23 cellular contexts compared by ENCODE assay signal in the genomic region with DNA sequence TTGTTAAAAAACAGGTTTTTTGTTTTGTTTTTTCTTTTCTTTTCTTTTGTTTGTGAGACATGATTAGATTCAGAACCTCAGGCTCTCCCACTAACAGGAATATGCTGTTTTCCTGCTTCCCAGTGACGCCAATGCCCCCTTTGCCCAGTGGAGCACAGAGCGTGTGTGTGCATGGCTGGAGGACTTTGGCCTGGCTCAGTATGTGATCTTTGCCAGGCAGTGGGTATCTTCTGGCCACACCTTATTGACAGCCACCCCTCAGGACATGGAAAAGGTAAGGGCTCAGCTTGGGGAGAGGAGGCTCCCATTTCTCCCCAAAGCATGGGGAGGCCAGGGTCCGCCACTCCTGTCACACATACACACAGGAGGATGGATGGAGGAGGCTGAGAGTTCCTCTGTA. TPM values are rescaled to one million over a fixed set of nuclear protein-coding genes. Genes with fewer than 3 reads are reported as not detected.
DNase-seq lines count a peak whose midpoint lies in the region; ATAC-seq and TF ChIP-seq lines count a peak whose summit lies in the region.
"Had no signal": no experiment of that assay in that cellular context is flagged by ENCODE, and none has a peak within 500 bp of the region (broad histone marks: within the 10 kb centered on the region; RNA-seq: fewer than 3 reads in every experiment).

No MANE protein-coding gene starts in this region.

- H3K27me3 ChIP-seq in H9 (ENCODE audit: insufficient read depth, low read length) (no peaks in the 10 kb centered on the region), trophoblast cell (ENCODE audit: insufficient read depth, low read length) (no peaks in the 10 kb centered on the region)

- H3K36me3 ChIP-seq in trophoblast cell (ENCODE audit: control insufficient read depth in 1 of 2, insufficient read depth in 2 of 2, low read length in 2 of 2) = peaks cover 24 to 39% of the 10 kb centered on the region in 2 experiments

- H2BK20ac ChIP-seq in H9 (ENCODE audit: low read depth, low read length, poor library complexity, severe bottlenecking) = no peak overlapping the region

- H3K4me1 Mint-ChIP-seq in H9 (0 out of 4 replicates have a peak, but pooled peaks cover 0 to 8% of the 10 kb centered on the region in 2 experiments), mesothelial cell of epicardium (peaks cover 30% of the 10 kb centered on the region)
- H3K4me1 Mint-ChIP-seq: CD4-positive, alpha-beta memory T cell had no signal

- H3K14ac ChIP-seq in H9 (ENCODE audit: insufficient read depth, low read length) = no peak overlapping the region
- no peak overlapping the region for H3K14ac ChIP-seq in trophoblast cell (ENCODE audit: low read length)

- H3K23ac ChIP-seq in H9 (ENCODE audit: insufficient read length, low read depth, low read length) = no peak overlapping the region
- no peak overlapping the region for H3K23ac ChIP-seq in trophoblast cell (ENCODE audit: low read length)

- H4K8ac ChIP-seq in H9 (replicated peaks; ENCODE audit: insufficient read length, low read depth, low read length) (no peak overlapping the region), trophoblast cell (ENCODE audit: low read depth, low read length) (no peak overlapping the region)

- H3K4me3 ChIP-seq in trophoblast cell (ENCODE audit: low read depth, low read length) = no peak overlapping the region
- H3K4me3 ChIP-seq: A549 had no signal

- DNase-seq in H9 (no peak), mesothelial cell of epicardium (ENCODE audit: low spot score in 2 of 2, unreplicated experiment in 2 of 2) (no peak), trophoblast cell (no peak), NCI-H187 (lab: John Stamatoyannopoulos, UW) (no peak)
- DNase-seq in stimulated activated CD4-positive, alpha-beta T cell treated with anti-CD3 and anti-CD28 coated beads, Interleukin-2, amount 100 ng/mL, for 24 hours = no peak
- DNase-seq: C1 segment of cervical spinal cord; Caco-2; CD4-positive, alpha-beta memory T cell; DMS79 treated with DMSO at 0.1 percent for 48 hours; GF-D8; Kasumi-1; NCI-H1092 treated with DMSO at 0.1 percent for 48 hours; NCI-H1436 treated with DMSO at 0.1 percent for 48 hours; NCI-H1930; NCI-H2107; NCI-H524; NCI-H748 treated with DMSO at 0.1 percent for 48 hours; SK-N-SH had no signal

- H3K4me2 ChIP-seq in H9 (ENCODE audit: insufficient read depth, insufficient read length, low read length) (no peak overlapping the region), trophoblast cell (ENCODE audit: low read length) (no peak overlapping the region)
- H3K4me2 ChIP-seq: A549, SK-N-SH had no signal

- no peaks in the 10 kb centered on the region for H3K27me3 Mint-ChIP-seq in H9 (ENCODE audit: low read depth)
- H3K27me3 Mint-ChIP-seq in mesothelial cell of epicardium (ENCODE audit: low read depth) = no peaks in the 10 kb centered on the region
- H3K27me3 Mint-ChIP-seq: CD4-positive, alpha-beta memory T cell had no signal

- no peak overlapping the region for H3K9ac ChIP-seq in H9 (ENCODE audit: extremely low read depth, insufficient read length, low read length)
- no peak overlapping the region for H3K9ac ChIP-seq in trophoblast cell (ENCODE audit: low read length)
- H3K9ac ChIP-seq: SK-N-SH had no signal

- H4K20me1 ChIP-seq in H9 (ENCODE audit: control insufficient read depth, insufficient read depth, insufficient read length) = no peaks in the 10 kb centered on the region

- no peak overlapping the region for H3T11ph ChIP-seq in H9 (ENCODE audit: low read length)

- H2BK12ac ChIP-seq in H9 (ENCODE audit: insufficient read length, low read depth, low read length) = no peak overlapping the region
- peak overlapping the region; percentile 47 for H2BK12ac ChIP-seq in trophoblast cell (ENCODE audit: low read length)

- H2BK15ac ChIP-seq in H9 (ENCODE audit: low read depth, low read length) = no peak overlapping the region

- H3K27ac Mint-ChIP-seq in H9 (peak overlapping the region in 2 of 3 experiments; percentile 38 to 41; a peak in 2 of 7 replicates), mesothelial cell of epicardium (peak overlapping the region; percentile 58)
- H3K27ac Mint-ChIP-seq: CD4-positive, alpha-beta memory T cell had no signal

- H3K4ac ChIP-seq in H9 (ENCODE audit: low read depth, low read length) = no peak overlapping the region
- H3K4ac ChIP-seq in trophoblast cell (ENCODE audit: low read depth, low read length) = no peak overlapping the region

- H4K5ac ChIP-seq in H9 (ENCODE audit: insufficient read length, low read depth, low read length) = no peak overlapping the region

- H3K36me3 Mint-ChIP-seq in H9 (ENCODE audit: insufficient read depth in 1 of 3, low read depth in 3 of 3) = peaks cover 5 to 58% (median 20%) of the 10 kb centered on the region in 3 experiments
- H3K36me3 Mint-ChIP-seq in mesothelial cell of epicardium = peaks cover 49% of the 10 kb centered on the region

- H2AK5ac ChIP-seq in H9 (ENCODE audit: insufficient read length, low read length) (no peak overlapping the region), trophoblast cell (ENCODE audit: low read length) (no peak overlapping the region)

- no peak overlapping the region for H2BK5ac ChIP-seq in H9 (ENCODE audit: insufficient read length, low read length)
- H2BK5ac ChIP-seq in trophoblast cell (ENCODE audit: low read depth, low read length, poor library complexity) = no peak overlapping the region

- H2AFZ ChIP-seq in H9 (ENCODE audit: low read length) (no peak overlapping the region), trophoblast cell (ENCODE audit: insufficient read depth, low read length, poor library complexity) (no peak overlapping the region)

- H3K4me1 ChIP-seq in H9 (ENCODE audit: insufficient read depth, low read length) (no peaks in the 10 kb centered on the region), trophoblast cell (ENCODE audit: control insufficient read depth in 1 of 2, insufficient read depth in 2 of 2, low read length in 2 of 2) (peaks cover 1 to 3% of the 10 kb centered on the region in 2 experiments)

- ATAC-seq in HG03108 (IDR thresholded peaks at IDR 0.05; ENCODE audit: unreplicated experiment) = no peak
- ATAC-seq: A549, HCT116 had no signal

- H3K4me3 Mint-ChIP-seq in H9 (no peak overlapping the region; a peak in 1 of 5 replicates), mesothelial cell of epicardium (no peak overlapping the region)
- H3K4me3 Mint-ChIP-seq: CD4-positive, alpha-beta memory T cell had no signal

- H3K79me1 ChIP-seq in H9 (ENCODE audit: insufficient read depth, low read depth, low read length, poor library complexity, severe bottlenecking) (no peaks in the 10 kb centered on the region), trophoblast cell (ENCODE audit: low read length) (peaks cover 3% of the 10 kb centered on the region)

- no peak overlapping the region for H3K56ac ChIP-seq in H9 (ENCODE audit: insufficient read length, low read depth, low read length)

- no CpG with 5 or more reads among the region's 3 CpGs for WGBS in H9 (ENCODE audit: extremely low coverage, insufficient read length, low lambda C conversion rate)
- no CpG with 5 or more reads among the region's 3 CpGs for WGBS in trophoblast cell (ENCODE audit: extremely low coverage, insufficient coverage, insufficient read length)

- no peaks in the 10 kb centered on the region for H3K9me3 ChIP-seq in H9 (ENCODE audit: control insufficient read depth, low read depth, low read length)
- H3K9me3 ChIP-seq in trophoblast cell (ENCODE audit: insufficient read depth, low read depth, low read length) = peaks cover 2% of the 10 kb centered on the region
- H3K9me3 ChIP-seq: A549, Caco-2, SK-N-SH had no signal

- H3K18ac ChIP-seq in H9 (ENCODE audit: insufficient read length, low read depth, low read length) (no peak overlapping the region), trophoblast cell (ENCODE audit: low read length) (no peak overlapping the region)

- no peak overlapping the region for H4K91ac ChIP-seq in H9 (ENCODE audit: insufficient read length, low read depth, low read length)
- no peak overlapping the region for H4K91ac ChIP-seq in trophoblast cell (ENCODE audit: low read depth, low read length)

- TF ChIP-seq CTCF in H9 (conservative IDR thresholded peaks at IDR 0.05) (no peak), VCaP (conservative IDR thresholded peaks at IDR 0.05) (no peak), mesothelial cell of epicardium (IDR thresholded peaks at IDR 0.05; ENCODE audit: unreplicated experiment) (no peak)

- H3K27ac ChIP-seq in H9 (ENCODE audit: insufficient read length, low read depth, low read length) (no peak overlapping the region), VCaP (peak overlapping the region; percentile 51; the same call in 1 of the 2 replicates), trophoblast cell (ENCODE audit: low read depth, low read length) (no peak overlapping the region)
- H3K27ac ChIP-seq: A549 had no signal

- H2BK120ac ChIP-seq in H9 (ENCODE audit: low read depth, low read length, poor library complexity, severe bottlenecking) (no peak overlapping the region), trophoblast cell (ENCODE audit: insufficient read depth, low read length, poor library complexity) (no peak overlapping the region)

- H3K9me3 Mint-ChIP-seq in H9 (no peaks in the 10 kb centered on the region), mesothelial cell of epicardium (no peaks in the 10 kb centered on the region)
- H3K9me3 Mint-ChIP-seq: CD4-positive, alpha-beta memory T cell had no signal

- no peaks in the 10 kb centered on the region for H3K23me2 ChIP-seq in H9 (ENCODE audit: insufficient read length, low read depth, low read length, poor library complexity, severe bottlenecking)

- no peaks in the 10 kb centered on the region for H3K79me2 ChIP-seq in H9 (ENCODE audit: insufficient read depth, low read length)
- H3K79me2 ChIP-seq in trophoblast cell (ENCODE audit: control insufficient read depth, insufficient read depth, low read length, poor library complexity) = no peaks in the 10 kb centered on the region

- H4K12ac ChIP-seq in trophoblast cell (ENCODE audit: low read depth, low read length) = no peak overlapping the region

RNA-seq across cellular contexts. Expression of gene CYB5R2, which starts 25.0 kb away (rescaled TPM):
- total RNA-seq in H9 (2021) (44.5 and 48.0 TPM in 2 replicates), mesothelial cell of epicardium (63.6 to 74.4 TPM (median 67.0 TPM) in 3 replicates)
- 57.9 and 60.0 TPM in 2 replicates for polyA plus RNA-seq in trophoblast cell (2013)
- total RNA-seq: CD4-positive, alpha-beta memory T cell had no signal

RNA-seq across cellular contexts. Expression of gene OVCH2, which starts 58.0 kb away (rescaled TPM):
- 0.44 and 0.46 TPM in 2 replicates for total RNA-seq in H9 (2021)
- 8.5 to 9.7 TPM (median 9.6 TPM) in 3 replicates for total RNA-seq in mesothelial cell of epicardium
- polyA plus RNA-seq in trophoblast cell (2013) = 1.5 and 1.9 TPM in 2 replicates
- total RNA-seq: CD4-positive, alpha-beta memory T cell; HT-29 had no signal
- polyA plus RNA-seq: A549; CD4-positive, alpha-beta memory T cell; SK-N-SH had no signal
